In the genomic region with DNA sequence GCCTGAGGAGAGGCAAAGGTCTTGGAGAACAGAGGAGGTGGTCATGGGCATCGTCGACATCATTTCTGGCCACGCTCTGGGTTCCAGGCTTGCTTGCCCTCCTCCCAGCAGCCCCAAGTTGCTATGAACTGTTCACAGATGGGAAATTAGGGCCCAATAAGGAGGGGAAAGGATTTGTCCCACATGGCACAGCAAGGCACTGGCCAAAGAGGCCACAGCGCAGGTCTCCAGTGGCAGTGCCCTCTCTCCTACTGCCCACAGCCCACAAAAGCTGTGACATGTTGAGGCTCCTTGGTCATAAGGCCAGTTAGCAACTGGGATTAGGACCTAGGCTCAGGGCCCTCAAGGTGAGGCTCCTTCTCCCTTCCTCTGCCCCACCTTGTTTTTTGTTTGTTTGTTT, we compare ENCODE assay signal across 9 cellular contexts. TPM values are rescaled to one million over a fixed set of nuclear protein-coding genes. Genes with fewer than 3 reads are reported as not detected.
DNase-seq lines count a peak whose midpoint lies in the region; ATAC-seq and TF ChIP-seq lines count a peak whose summit lies in the region.
"Had no signal": no experiment of that assay in that cellular context is flagged by ENCODE, and none has a peak within 500 bp of the region (broad histone marks: within the 10 kb centered on the region; RNA-seq: fewer than 3 reads in every experiment).

No MANE protein-coding gene starts in this region.

- no peak for TF ChIP-seq EP300 in transverse colon (IDR thresholded peaks at IDR 0.05; ENCODE audit: low read depth)

- intact Hi-C loops in HCT116 (cut with micrococcal nuclease): no loop called here
- intact Hi-C loops in transverse colon (cut with DNase I; ENCODE audit: low total_unique reads): loop anchor here (2.0 kb wide), 1 partner anchor 76 kb away; no protein-coding TSS in a partner anchor

- no peak overlapping the region for H3K9ac ChIP-seq in HCT116 (ENCODE audit: low read length)

- in situ Hi-C loops in transverse colon (cut with MboI; ENCODE audit: low pct_ligation_motif_present in 1 of 4, low pct_unique_long_range_greater_than_20kb in 1 of 4, low sequenced_read_pairs in 3 of 4): loop anchor here in 1 of 4 donors (10.0 kb wide), 1 partner anchor 64 kb away; no protein-coding TSS in a partner anchor

- H3K79me2 ChIP-seq in HCT116 (ENCODE audit: insufficient read depth, low read length): peaks cover 21% of the 10 kb centered on the region

- H3K27ac Mint-ChIP-seq in activated naive CD8-positive, alpha-beta T cell treated with anti-CD3 and anti-CD28 coated beads, Interleukin-2, amount 10 ng/mL, durations not matched to agents 7 days and 5 days: no peak overlapping the region
- H3K27ac Mint-ChIP-seq in naive thymus-derived CD8-positive, alpha-beta T cell: peak overlapping the region in 8 of 10 donors; percentile 46 to 97 (median 78)

- H3K27ac ChIP-seq in HCT116 (ENCODE audit: low read depth, low read length): peak overlapping the region; percentile 85; the same call in 1 of the 2 replicates
- no peak overlapping the region for H3K27ac ChIP-seq in transverse colon

- H3K27me3 ChIP-seq in HCT116 (ENCODE audit: insufficient read depth, low read length) (no peaks in the 10 kb centered on the region), transverse colon (peaks cover 30% of the 10 kb centered on the region)

- RAD21 ChIA-PET in HCT116 (lab: Charles Lee; ENCODE audit: low non-redundant PET in 1 of 2, low total read pairs in 2 of 2, uncharacterized antibody in 2 of 2, unreplicated experiment in 2 of 2): no interaction called here

- H3K4me3 Mint-ChIP-seq in activated naive CD8-positive, alpha-beta T cell treated with anti-CD3 and anti-CD28 coated beads, Interleukin-2, amount 10 ng/mL, durations not matched to agents 7 days and 5 days: peak overlapping the region; percentile 96
- H3K4me3 Mint-ChIP-seq in naive thymus-derived CD8-positive, alpha-beta T cell: peak overlapping the region; percentile 90 to 98 (median 95)

- peaks cover 23% of the 10 kb centered on the region for H3K4me1 Mint-ChIP-seq in activated naive CD8-positive, alpha-beta T cell treated with anti-CD3 and anti-CD28 coated beads, Interleukin-2, amount 10 ng/mL, durations not matched to agents 7 days and 5 days
- peaks cover 22 to 70% (median 65%) of the 10 kb centered on the region in 4 donors for H3K4me1 Mint-ChIP-seq in naive thymus-derived CD8-positive, alpha-beta T cell

- WGBS in transverse colon (ENCODE audit: low coverage in 1 of 2), 2 donors: 61 to 77% methylated on average over 3 to 4 of the region's 4 CpGs

- H3K9me3 Mint-ChIP-seq in activated naive CD8-positive, alpha-beta T cell treated with anti-CD3 and anti-CD28 coated beads, Interleukin-2, amount 10 ng/mL, durations not matched to agents 7 days and 5 days: no peaks in the 10 kb centered on the region
- H3K9me3 Mint-ChIP-seq in naive thymus-derived CD8-positive, alpha-beta T cell: no peaks in the 10 kb centered on the region

- BruUV-seq in HCT116 (replicated peaks; lab: Mats Ljungman, UMichigan): no TSS peak

- peaks cover 15% of the 10 kb centered on the region for H3K27me3 Mint-ChIP-seq in activated naive CD8-positive, alpha-beta T cell treated with anti-CD3 and anti-CD28 coated beads, Interleukin-2, amount 10 ng/mL, durations not matched to agents 7 days and 5 days
- H3K27me3 Mint-ChIP-seq in naive thymus-derived CD8-positive, alpha-beta T cell: peaks cover 0 to 3% (median 0%) of the 10 kb centered on the region in 5 donors

- TF ChIP-seq POLR2A in HCT116 (IDR thresholded peaks at IDR 0.05; ENCODE audit: borderline replicate concordance, extremely low read depth, insufficient read depth, insufficient read length): no peak
- TF ChIP-seq POLR2A in transverse colon (IDR thresholded peaks at IDR 0.05): no peak

- TF ChIP-seq RAD21 in HCT116 (IDR thresholded peaks at IDR 0.05; ENCODE audit: low read depth): no peak

- H3K4me2 ChIP-seq in HCT116 (ENCODE audit: low read length): peak overlapping the region; percentile 93

- POLR2A ChIA-PET in HCT116 (lab: Charles Lee): no interaction called here
- POLR2A ChIA-PET in activated naive CD8-positive, alpha-beta T cell treated with anti-CD3 and anti-CD28 coated beads, Interleukin-2, amount 10 ng/mL, durations not matched to agents 7 days and 5 days (lab: Charles Lee): interaction anchor here (0.6 to 2.6 kb wide), 2 partner anchors 58 to 115 kb away, joined by 6 to 11 read pairs; a partner anchor contains a TSS
- POLR2A ChIA-PET in naive thymus-derived CD8-positive, alpha-beta T cell (lab: Charles Lee): interaction anchor here (3.2 to 5.3 kb wide), 2 partner anchors 9 to 72 kb away, joined by 17 to 57 read pairs; a partner anchor contains a TSS

- H3K36me3 ChIP-seq in HCT116 (ENCODE audit: control insufficient read depth in 1 of 2, insufficient read depth in 2 of 2, low read length in 2 of 2) (peaks cover 0 to 5% of the 10 kb centered on the region in 2 experiments; a peak in 2 of 4 replicates), transverse colon (peaks cover 0 to 9% (median 1%) of the 10 kb centered on the region in 4 donors)

- H3K36me3 Mint-ChIP-seq in activated naive CD8-positive, alpha-beta T cell treated with anti-CD3 and anti-CD28 coated beads, Interleukin-2, amount 10 ng/mL, durations not matched to agents 7 days and 5 days: peaks cover 5% of the 10 kb centered on the region
- peaks cover 0 to 16% (median 0%) of the 10 kb centered on the region in 3 donors for H3K36me3 Mint-ChIP-seq in naive thymus-derived CD8-positive, alpha-beta T cell

- H2AFZ ChIP-seq in HCT116 (ENCODE audit: low read depth, low read length, poor library complexity, severe bottlenecking): peak overlapping the region; percentile 40

- ATAC-seq in HCT116 (no peak), GM21717 (IDR thresholded peaks at IDR 0.05; ENCODE audit: unreplicated experiment) (no peak)
- ATAC-seq in activated naive CD8-positive, alpha-beta T cell treated with anti-CD3 and anti-CD28 coated beads, Interleukin-2, amount 10 ng/mL, durations not matched to agents 7 days and 5 days (ENCODE audit: low read depth): no peak
- ATAC-seq in naive thymus-derived CD8-positive, alpha-beta T cell: no peak

- no peaks in the 10 kb centered on the region for H3K9me2 ChIP-seq in HCT116 (ENCODE audit: insufficient read depth)

- CTCF ChIA-PET in HCT116 (lab: Charles Lee): no interaction called here

- DNase-seq in 8988T (peak; percentile 28), HCT116 (ENCODE audit: low read depth, low spot score) (no peak), transverse colon (no peak), activated gamma-delta T cell treated with Interleukin-2 at 50 U/mL for 16 hours (no peak), NCI-H1417 treated with DMSO at 0.1 percent for 48 hours (lab: John Stamatoyannopoulos, UW) (no peak)
- peak; percentile 32 for DNase-seq in activated naive CD8-positive, alpha-beta T cell treated with anti-CD3 and anti-CD28 coated beads, Interleukin-2, amount 10 ng/mL, durations not matched to agents 7 days and 5 days
- DNase-seq in naive thymus-derived CD8-positive, alpha-beta T cell: peak in 1 of 10 donors; percentile 45

- H3K9me3 ChIP-seq in HCT116 (ENCODE audit: control insufficient read depth in 1 of 2, insufficient read depth in 1 of 2, low read depth in 1 of 2, low read length in 2 of 2) (no peaks in the 10 kb centered on the region), transverse colon (no peaks in the 10 kb centered on the region)

- TF ChIP-seq CTCF in HCT116 (IDR thresholded peaks at IDR 0.05 in 2 of 3, conservative IDR thresholded peaks at IDR 0.05 in 1 of 3; ENCODE audit: borderline replicate concordance in 1 of 3, insufficient read depth in 1 of 3, low read depth in 2 of 3, low read length in 2 of 3) (no peak), transverse colon (IDR thresholded peaks at IDR 0.05) (no peak)

- no peaks in the 10 kb centered on the region for H4K20me1 ChIP-seq in HCT116 (ENCODE audit: insufficient read depth)

- H3K4me1 ChIP-seq in HCT116 (ENCODE audit: control insufficient read depth in 1 of 2, insufficient read depth in 2 of 2, low read length in 2 of 2) (peaks cover 17 to 31% of the 10 kb centered on the region in 2 experiments), transverse colon (peaks cover 21 to 39% (median 29%) of the 10 kb centered on the region in 4 donors)

- H3K4me3 ChIP-seq in HCT116 (replicated peaks in 1 of 2; ENCODE audit: low read depth in 1 of 2, low read length in 2 of 2) (no peak overlapping the region), transverse colon (no peak overlapping the region)

TF ChIP-seq in HCT116, 20 proteins besides CTCF, POLR2A, EP300 and RAD21 (continues in another document):
- TF ChIP-seq YY1 (IDR thresholded peaks at IDR 0.05; ENCODE audit: extremely low read depth, insufficient replicate concordance, low read depth, low read length) (no peak), CBX3 (IDR thresholded peaks at IDR 0.05; ENCODE audit: low read depth) (no peak), SRF (IDR thresholded peaks at IDR 0.05; ENCODE audit: low read depth) (no peak), ZNF274 (IDR thresholded peaks at IDR 0.05; ENCODE audit: low read depth, low read length) (no peak)

RNA-seq across cellular contexts. Expression of a gene that starts 1.6 kb away (rescaled TPM):
- total RNA-seq in HCT116 (2021; ENCODE audit: unreplicated experiment) (33.2 TPM), transverse colon (100 to 1,000 TPM in 1 of 4 donors, 10 to 100 TPM in 3; 31.3 to 111 (median 51.9) TPM)
- polyA plus RNA-seq in HCT116 (2012): 30.0 and 37.6 TPM in 2 replicates
- total RNA-seq in activated naive CD8-positive, alpha-beta T cell treated with anti-CD3 and anti-CD28 coated beads, Interleukin-2, amount 10 ng/mL, durations not matched to agents 7 days and 5 days: 10 to 100 TPM; 49.4 to 61.5 TPM
- 10 to 100 TPM; 66.8 to 74.1 TPM for total RNA-seq in naive thymus-derived CD8-positive, alpha-beta T cell
- polyA plus RNA-seq in naive thymus-derived CD8-positive, alpha-beta T cell: 10 to 100 TPM; 46.1 to 54.1 (median 53.2) TPM

RNA-seq across cellular contexts. Expression of a gene that starts 3.2 kb away (rescaled TPM):
- total RNA-seq in HCT116 (2021; ENCODE audit: unreplicated experiment) (67.6 TPM), transverse colon (1 to 10 TPM in 1 of 4 donors, under 1 TPM in 2, not detected in 1; 0.55 to 1.3 (median 0.60) TPM)
- polyA plus RNA-seq in HCT116 (2012): 60.8 and 61.4 TPM in 2 replicates
- 1 to 10 TPM; 2.5 to 2.7 TPM for total RNA-seq in activated naive CD8-positive, alpha-beta T cell treated with anti-CD3 and anti-CD28 coated beads, Interleukin-2, amount 10 ng/mL, durations not matched to agents 7 days and 5 days
- total RNA-seq in naive thymus-derived CD8-positive, alpha-beta T cell: 1 to 10 TPM; 4.1 to 5.6 TPM
- polyA plus RNA-seq in naive thymus-derived CD8-positive, alpha-beta T cell: 1 to 10 TPM in 2 of 3 donors, under 1 TPM in 1; 0.71 to 2.0 (median 1.7) TPM
- total RNA-seq: pulmonary artery endothelial cell had no signal

RNA-seq across cellular contexts. Expression of a gene that starts 12.2 kb away (rescaled TPM):
- total RNA-seq in HCT116 (2021; ENCODE audit: unreplicated experiment) (0.96 TPM), transverse colon (1 to 10 TPM in 1 of 4 donors, under 1 TPM in 1, not detected in 2; 0.82 to 2.7 TPM)
- 0.07 and 0.17 TPM in 2 replicates for polyA plus RNA-seq in HCT116 (2012)
- total RNA-seq in activated naive CD8-positive, alpha-beta T cell treated with anti-CD3 and anti-CD28 coated beads, Interleukin-2, amount 10 ng/mL, durations not matched to agents 7 days and 5 days: 1 to 10 TPM; 3.9 TPM
- 1 to 10 TPM; 3.1 to 3.4 TPM for total RNA-seq in naive thymus-derived CD8-positive, alpha-beta T cell
- polyA plus RNA-seq in naive thymus-derived CD8-positive, alpha-beta T cell: not detected

RNA-seq across cellular contexts. Expression of a gene that starts 33.8 kb away (rescaled TPM):
- total RNA-seq in HCT116 (2021; ENCODE audit: unreplicated experiment) (10.1 TPM), transverse colon (10 to 100 TPM in 1 of 4 donors, 1 to 10 TPM in 3; 1.9 to 11.1 (median 2.6) TPM)
- polyA plus RNA-seq in HCT116 (2012): 6.8 and 8.2 TPM in 2 replicates
- total RNA-seq in activated naive CD8-positive, alpha-beta T cell treated with anti-CD3 and anti-CD28 coated beads, Interleukin-2, amount 10 ng/mL, durations not matched to agents 7 days and 5 days: under 1 TPM; 0.85 to 0.86 TPM
- 1 to 10 TPM; 1.6 to 2.1 TPM for total RNA-seq in naive thymus-derived CD8-positive, alpha-beta T cell
- polyA plus RNA-seq in naive thymus-derived CD8-positive, alpha-beta T cell: not detected

Comparison
In these comparisons a context has a peak if more than half of its experiments do, and no peak if none do; other contexts are left out.
1. DNase-seq: peak in 8988T (single experiment) and activated naive CD8-positive, alpha-beta T cell treated with anti-CD3 and anti-CD28 coated beads, Interleukin-2, amount 10 ng/mL, durations not matched to agents 7 days and 5 days (single experiment); none in HCT116 (single experiment), transverse colon (single experiment), activated gamma-delta T cell treated with Interleukin-2 at 50 U/mL for 16 hours (single experiment) and NCI-H1417 treated with DMSO at 0.1 percent for 48 hours (single experiment).
2. RNA of a gene that starts 3.2 kb away (total RNA-seq): 67.6 TPM in HCT116 (single experiment); 4.1 to 5.6 TPM in naive thymus-derived CD8-positive, alpha-beta T cell, 2.5 to 2.7 TPM in activated naive CD8-positive, alpha-beta T cell treated with anti-CD3 and anti-CD28 coated beads, Interleukin-2, amount 10 ng/mL, durations not matched to agents 7 days and 5 days and 0.55 to 1.3 TPM in transverse colon; every median in the first group is over 10 times any median in the second.